ENCODE assay signal across 9 cellular contexts in genomic region chr16:66925322-66925840, GRCh38. TPM values are rescaled to one million over a fixed set of nuclear protein-coding genes. Genes with fewer than 3 reads are reported as not detected.
A peak's percentile ranks its signal among the peaks of the same experiment; 100 is the strongest.
DNase-seq lines count a peak whose midpoint lies in the region; ATAC-seq and TF ChIP-seq lines count a peak whose summit lies in the region.
"Had no signal": no experiment of that assay in that cellular context is flagged by ENCODE, and none has a peak within 500 bp of the region (broad histone marks: within the 10 kb centered on the region; RNA-seq: fewer than 3 reads in every experiment).

A gene with protein sequence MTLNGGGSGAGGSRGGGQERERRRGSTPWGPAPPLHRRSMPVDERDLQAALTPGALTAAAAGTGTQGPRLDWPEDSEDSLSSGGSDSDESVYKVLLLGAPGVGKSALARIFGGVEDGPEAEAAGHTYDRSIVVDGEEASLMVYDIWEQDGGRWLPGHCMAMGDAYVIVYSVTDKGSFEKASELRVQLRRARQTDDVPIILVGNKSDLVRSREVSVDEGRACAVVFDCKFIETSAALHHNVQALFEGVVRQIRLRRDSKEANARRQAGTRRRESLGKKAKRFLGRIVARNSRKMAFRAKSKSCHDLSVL (minus strand): TSS chr16:66925535. CDS start chr16:66925179, 356 bp downstream.

- peak within 1 kb of the TSS; percentile 48 for H3K27ac ChIP-seq in urinary bladder (ENCODE audit: low read depth)
- H3K27ac ChIP-seq: HL-60 had no signal

- 2% methylated on average over 42 of the region's 42 CpGs for WGBS in urinary bladder

- TF ChIP-seq CTCF in choroid plexus epithelial cell (conservative IDR thresholded peaks at IDR 0.05; ENCODE audit: low read depth, low read length): no peak

- DNase-seq in CD1c-positive myeloid dendritic cell (ENCODE audit: extremely low spot score) (peak; percentile 7), choroid plexus epithelial cell (ENCODE audit: low read depth) (peak; percentile 46), lung microvascular endothelial cell (ENCODE audit: low read depth in 2 of 2) (peak; percentile 26 to 54), NCI-H82 treated with DMSO at 0.1 percent for 48 hours (lab: John Stamatoyannopoulos, UW; ENCODE audit: unreplicated experiment) (no peak)

- no peaks in the 10 kb centered on the region for H3K4me1 ChIP-seq in urinary bladder (ENCODE audit: insufficient read depth)

- ATAC-seq in HG03432 (IDR thresholded peaks at IDR 0.05; ENCODE audit: unreplicated experiment) (peak; percentile 16), GM21515 (IDR thresholded peaks at IDR 0.05; ENCODE audit: unreplicated experiment) (no peak), GM19455 (IDR thresholded peaks at IDR 0.05; ENCODE audit: unreplicated experiment) (no peak)

- no peaks in the 10 kb centered on the region for H3K36me3 ChIP-seq in urinary bladder (ENCODE audit: insufficient read depth)

- H3K4me3 ChIP-seq in choroid plexus epithelial cell (ENCODE audit: low read depth, low read length): peak within 1 kb of the TSS; percentile 48
- peak within 1 kb of the TSS; percentile 61 for H3K4me3 ChIP-seq in urinary bladder (ENCODE audit: low read depth, low read length)

RNA-seq across cellular contexts. Expression of the gene that starts here (rescaled TPM):
- total RNA-seq in lung microvascular endothelial cell (0.22 and 0.60 TPM in 2 replicates), urinary bladder (7.0 TPM)
- polyA plus RNA-seq in urinary bladder: 26.1 TPM

Comparison
In these comparisons a context has a peak if more than half of its experiments do, and no peak if none do; other contexts are left out.
1. Peak in DNase-seq in lung microvascular endothelial cell; RNA of the gene not detected or under 1 TPM.